ENCODE assay signal across 39 cellular contexts in the genomic region with DNA sequence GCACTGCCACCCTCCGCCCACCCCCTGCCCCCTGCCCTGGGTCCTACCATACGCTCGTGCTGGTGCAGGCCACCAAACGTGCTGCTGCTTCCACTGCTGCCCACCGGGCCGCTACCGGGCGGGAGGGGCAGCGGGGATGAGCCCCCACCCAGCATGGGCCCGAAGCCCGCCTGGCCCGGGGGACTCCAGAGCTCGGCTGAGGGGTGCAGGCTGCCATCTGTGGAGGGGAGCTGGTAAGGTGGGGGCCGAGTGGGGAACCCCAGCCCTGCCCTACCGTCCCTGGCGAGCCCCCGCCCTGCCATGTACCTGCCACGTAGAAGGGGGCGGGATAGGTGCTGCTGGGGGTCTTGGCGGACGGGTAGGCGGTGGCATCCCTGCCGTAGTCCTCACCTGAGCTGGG.
"Had no signal": no experiment of that assay in that cellular context is flagged by ENCODE, and none has a peak within 500 bp of the region (broad histone marks: within the 10 kb centered on the region; RNA-seq: fewer than 3 reads in every experiment).

No MANE protein-coding gene starts in this region.

- FAIRE-seq: bronchial epithelial cell, RCC 7860 had no signal

- ATAC-seq: activated CD8-positive, alpha-beta memory T cell treated with anti-CD3 and anti-CD28 coated beads, Interleukin-2, amount 10 ng/mL, durations not matched to agents 7 days and 5 days; activated naive CD8-positive, alpha-beta T cell treated with anti-CD3 and anti-CD28 coated beads, Interleukin-2, amount 50 U/mL, for 24 hours had no signal

- DNase-seq: activated CD4-positive, alpha-beta memory T cell treated with anti-CD3 and anti-CD28 coated beads, Interleukin-2, amount 10 ng/mL, durations not matched to agents 7 days and 5 days; activated CD4-positive, alpha-beta T cell treated with anti-CD3 and anti-CD28 coated beads for 1 hour; activated CD4-positive, alpha-beta T cell treated with anti-CD3 and anti-CD28 coated beads for 48 hours; activated CD4-positive, CD25-positive, alpha-beta regulatory T cell; activated CD8-positive, alpha-beta memory T cell treated with anti-CD3 and anti-CD28 coated beads for 24 hours; activated CD8-positive, alpha-beta memory T cell treated with anti-CD3 and anti-CD28 coated beads, Interleukin-2, amount 10 ng/mL, durations not matched to agents 7 days and 5 days; activated CD8-positive, alpha-beta memory T cell treated with anti-CD3 and anti-CD28 coated beads, Interleukin-2, amount 50 U/mL, for 48 hours; activated effector memory CD4-positive, alpha-beta T cell treated with Interleukin-2 at 50 U/mL for 16 hours; activated naive CD4-positive, alpha-beta T cell treated with anti-CD3 and anti-CD28 coated beads, Interleukin-2, amount 10 ng/mL, durations not matched to agents 7 days and 5 days; activated naive CD8-positive, alpha-beta T cell treated with anti-CD3 and anti-CD28 coated beads, Interleukin-2, amount 50 U/mL, for 24 hours; activated T-cell treated with anti-CD3 and anti-CD28 coated beads, Interleukin-2, amount 50 U/mL, for 48 hours; anterior cingulate cortex; caudate nucleus; cerebellar nuclear complex; MM.1S; MV-4-11; NCI-H1092; NCI-H1417; NCI-H146; NCI-H187; NCI-H2029 treated with DMSO at 0.1 percent for 48 hours; NCI-H2107; NCI-H2171; NCI-H510A; NCI-H526; NCI-H748 treated with DMSO at 0.1 percent for 48 hours; NK-92 treated with Interleukin-12 subunit alpha and Interleukin-12 subunit beta, amount 100 ng/mL, for 24 hours; PC-9; Right ventricle myocardium superior; SW 1271; T-helper 1 cell; T-helper 2 cell; T1000; WERI-Rb-1 had no signal

- H3K27ac Mint-ChIP-seq: activated CD4-positive, alpha-beta memory T cell treated with anti-CD3 and anti-CD28 coated beads, Interleukin-2, amount 10 ng/mL, durations not matched to agents 7 days and 5 days; activated CD8-positive, alpha-beta memory T cell treated with anti-CD3 and anti-CD28 coated beads, Interleukin-2, amount 10 ng/mL, durations not matched to agents 7 days and 5 days; activated naive CD4-positive, alpha-beta T cell treated with anti-CD3 and anti-CD28 coated beads, Interleukin-2, amount 10 ng/mL, durations not matched to agents 7 days and 5 days; activated naive CD8-positive, alpha-beta T cell; activated naive CD8-positive, alpha-beta T cell treated with anti-CD3 and anti-CD28 coated beads, Interleukin-2, amount 50 U/mL, for 24 hours had no signal

- H3K27me3 Mint-ChIP-seq: activated CD4-positive, alpha-beta memory T cell treated with anti-CD3 and anti-CD28 coated beads, Interleukin-2, amount 10 ng/mL, durations not matched to agents 7 days and 5 days; activated CD8-positive, alpha-beta memory T cell treated with anti-CD3 and anti-CD28 coated beads, Interleukin-2, amount 10 ng/mL, durations not matched to agents 7 days and 5 days; activated naive CD4-positive, alpha-beta T cell treated with anti-CD3 and anti-CD28 coated beads, Interleukin-2, amount 10 ng/mL, durations not matched to agents 7 days and 5 days; activated naive CD8-positive, alpha-beta T cell; activated naive CD8-positive, alpha-beta T cell treated with anti-CD3 and anti-CD28 coated beads, Interleukin-2, amount 50 U/mL, for 24 hours had no signal

- H3K4me2 ChIP-seq: PC-9 had no signal

- H3K36me3 Mint-ChIP-seq: activated CD8-positive, alpha-beta memory T cell treated with anti-CD3 and anti-CD28 coated beads, Interleukin-2, amount 10 ng/mL, durations not matched to agents 7 days and 5 days had no signal

- H3K4me1 Mint-ChIP-seq: brain had no signal

- H3K27ac ChIP-seq: PC-9, RWPE1, WERI-Rb-1 had no signal

- H3K9me3 Mint-ChIP-seq: activated CD4-positive, alpha-beta memory T cell treated with anti-CD3 and anti-CD28 coated beads, Interleukin-2, amount 10 ng/mL, durations not matched to agents 7 days and 5 days; activated naive CD4-positive, alpha-beta T cell treated with anti-CD3 and anti-CD28 coated beads, Interleukin-2, amount 10 ng/mL, durations not matched to agents 7 days and 5 days; activated naive CD8-positive, alpha-beta T cell treated with anti-CD3 and anti-CD28 coated beads, Interleukin-2, amount 50 U/mL, for 24 hours; brain had no signal

- H3K4me3 Mint-ChIP-seq: activated CD4-positive, alpha-beta memory T cell treated with anti-CD3 and anti-CD28 coated beads, Interleukin-2, amount 10 ng/mL, durations not matched to agents 7 days and 5 days; activated CD8-positive, alpha-beta memory T cell treated with anti-CD3 and anti-CD28 coated beads, Interleukin-2, amount 10 ng/mL, durations not matched to agents 7 days and 5 days; activated naive CD4-positive, alpha-beta T cell treated with anti-CD3 and anti-CD28 coated beads, Interleukin-2, amount 10 ng/mL, durations not matched to agents 7 days and 5 days; activated naive CD8-positive, alpha-beta T cell; activated naive CD8-positive, alpha-beta T cell treated with anti-CD3 and anti-CD28 coated beads, Interleukin-2, amount 50 U/mL, for 24 hours; brain had no signal

- H2AFZ ChIP-seq: PC-9 had no signal

- H3K4me3 ChIP-seq: PC-9 had no signal
